8 cellular contexts compared by ENCODE assay signal in the genomic region with DNA sequence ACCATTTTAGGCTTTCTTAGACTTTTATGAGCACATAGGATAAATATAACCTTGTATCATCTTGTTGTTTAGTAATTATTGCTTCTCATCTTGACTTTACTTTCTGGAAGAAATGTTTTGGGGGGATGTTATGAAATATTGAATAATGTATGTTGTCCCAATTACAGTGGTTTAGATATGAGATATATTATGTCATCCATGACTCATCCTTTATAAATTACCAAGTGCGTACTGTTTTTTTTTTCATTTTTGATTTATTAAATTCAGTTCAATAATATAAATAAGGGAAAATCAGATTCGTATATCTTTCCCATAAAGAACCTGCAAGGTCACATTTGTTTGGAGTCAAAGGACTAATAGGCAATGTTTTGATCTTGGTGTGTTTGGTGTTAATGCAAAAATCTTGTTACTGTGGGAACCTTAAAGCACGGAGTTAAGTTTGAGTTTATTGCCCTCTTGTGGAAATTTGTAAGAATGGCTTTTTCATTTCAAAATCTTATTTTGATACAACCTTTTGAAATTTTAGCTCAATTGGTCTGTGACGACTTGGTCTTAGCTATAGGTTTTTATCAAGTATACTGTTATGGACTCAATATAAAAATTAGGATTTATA.
DNase-seq lines count a peak whose midpoint lies in the region; ATAC-seq and TF ChIP-seq lines count a peak whose summit lies in the region.

No MANE protein-coding gene starts in this region.

- no peaks in the 10 kb centered on the region for H3K27me3 ChIP-seq in ascending aorta
- no peaks in the 10 kb centered on the region for H3K27me3 ChIP-seq in tibial artery

- H3K4me1 ChIP-seq in ascending aorta (no peaks in the 10 kb centered on the region), tibial artery (no peaks in the 10 kb centered on the region)

- no peak for ATAC-seq in HG02970 (IDR thresholded peaks at IDR 0.05; ENCODE audit: low FRiP score, unreplicated experiment)

- no peaks in the 10 kb centered on the region for H3K9me3 ChIP-seq in ascending aorta
- no peaks in the 10 kb centered on the region for H3K9me3 ChIP-seq in tibial artery

- H3K4me1 Mint-ChIP-seq in HFFc6 (ENCODE audit: low read depth), result no peaks in the 10 kb centered on the region

- peaks cover 3% of the 10 kb centered on the region for H3K27me3 Mint-ChIP-seq in HFFc6 (ENCODE audit: insufficient read depth)

- peak; percentile 80 for TF ChIP-seq CTCF in HFFc6 (IDR thresholded peaks at IDR 0.05)
- peak in 2 of 3 experiments; percentile 25 to 53 for TF ChIP-seq CTCF in ascending aorta (IDR thresholded peaks at IDR 0.05)
- TF ChIP-seq CTCF in tibial artery (IDR thresholded peaks at IDR 0.05), result peak; percentile 34 to 43

- H3K36me3 Mint-ChIP-seq in HFFc6 (ENCODE audit: low read depth), result no peaks in the 10 kb centered on the region

- no peaks in the 10 kb centered on the region for H3K9me3 Mint-ChIP-seq in HFFc6

- intact Hi-C loops in ascending aorta (cut with DNase I) (loop anchor here (2.0 kb wide), 1 partner anchor 314 kb away; no protein-coding TSS in a partner anchor), tibial artery (cut with DNase I; ENCODE audit: low total_unique reads) (no loop called here)

- H3K4me3 Mint-ChIP-seq in HFFc6, result no peak overlapping the region

- peak; percentile 55 for DNase-seq in ELR (ENCODE audit: low read depth)
- peak; percentile 36 for DNase-seq in HFFc6
- DNase-seq in NCI-H2081 (lab: John Stamatoyannopoulos, UW), result peak; percentile 31 to 60
- DNase-seq in ascending aorta (ENCODE audit: low spot score in 2 of 2), result no peak
- DNase-seq in iPS DF 19.7 (ENCODE audit: low read depth, low spot score), result peak; percentile 9
- no peak for DNase-seq in tibial artery
- DNase-seq in activated naive CD4-positive, alpha-beta T cell (lab: John Stamatoyannopoulos, UW), result no peak

- H3K4me3 ChIP-seq in ascending aorta (no peak overlapping the region), tibial artery (no peak overlapping the region)

- H3K27ac ChIP-seq in ascending aorta, result no peak overlapping the region
- no peak overlapping the region for H3K27ac ChIP-seq in tibial artery

- no peak overlapping the region for H3K27ac Mint-ChIP-seq in HFFc6

- no peaks in the 10 kb centered on the region for H3K36me3 ChIP-seq in ascending aorta
- no peaks in the 10 kb centered on the region for H3K36me3 ChIP-seq in tibial artery

Comparison
In these comparisons a context has a peak if more than half of its experiments do, and no peak if none do; other contexts are left out.
1. DNase-seq: peak in ELR (single experiment), HFFc6 (single experiment), NCI-H2081 (2 of 2) and iPS DF 19.7 (single experiment); none in ascending aorta (0 of 2), tibial artery (0 of 2) and activated naive CD4-positive, alpha-beta T cell (0 of 4).
2. Peak in every context shown above with its lines, with median percentiles within 50 percentile points of each other: CTCF ChIP-seq.